3 cellular contexts compared by ENCODE assay signal in the genomic region with DNA sequence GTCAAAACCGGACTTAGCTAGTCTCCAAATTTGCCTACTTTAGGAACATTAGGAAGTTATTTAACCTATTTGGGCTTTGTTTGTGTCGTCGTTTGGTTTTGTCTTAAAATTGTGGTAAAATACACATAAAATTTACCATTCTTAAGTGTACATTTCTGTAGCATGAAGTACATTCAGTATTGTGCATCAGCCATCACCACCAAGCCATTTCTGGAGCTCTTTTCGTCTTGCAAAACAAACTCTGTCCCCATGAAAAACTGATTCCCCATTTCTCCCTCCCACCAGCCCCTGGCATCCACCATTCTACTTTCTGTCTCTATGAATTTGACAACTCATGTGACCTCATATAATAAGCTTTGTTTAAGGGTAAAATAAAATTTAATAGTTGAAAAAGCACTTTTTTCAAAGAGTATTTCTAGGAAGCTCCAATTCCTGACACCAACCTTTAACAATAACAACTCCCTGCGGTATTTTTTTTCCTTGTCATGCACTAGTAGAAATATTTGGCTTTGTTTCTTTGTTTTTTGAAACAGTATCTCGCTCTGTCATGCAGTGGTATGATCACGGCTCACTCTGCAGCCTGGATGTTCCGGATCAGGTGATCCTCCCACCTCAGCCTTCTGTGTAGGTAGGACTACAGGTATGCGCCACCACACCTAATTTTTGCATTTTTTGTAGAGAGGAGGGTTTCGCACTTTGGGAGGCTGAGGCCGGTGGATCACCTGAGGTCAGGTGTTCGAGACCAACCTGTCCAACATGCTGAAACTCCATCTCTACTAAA.
TF ChIP-seq lines count a peak whose summit lies in the region.

No MANE protein-coding gene starts in this region.

TF ChIP-seq in GM12878, 131 proteins besides CTCF, POLR2A, EP300 and RAD21:
- TF ChIP-seq HDGF (IDR thresholded peaks at IDR 0.05), result no peak
- TF ChIP-seq SMAD1 (IDR thresholded peaks at IDR 0.05; ENCODE audit: low read depth, partially characterized antibody), result peak; percentile 36
- TF ChIP-seq RCOR1 (conservative IDR thresholded peaks at IDR 0.05; ENCODE audit: low read depth, low read length), result no peak
- TF ChIP-seq ASH2L (IDR thresholded peaks at IDR 0.05; ENCODE audit: borderline replicate concordance, low read depth), result 0 out of 2 replicates have a peak, but pooled peaks have one; percentile 35
- no peak for TF ChIP-seq NR2C2 (IDR thresholded peaks at IDR 0.05; ENCODE audit: borderline replicate concordance, control insufficient read depth, insufficient read length, low read depth)
- TF ChIP-seq MTA3 (IDR thresholded peaks at IDR 0.05; ENCODE audit: borderline replicate concordance, low read length), result no peak
- no peak for TF ChIP-seq KAT2A (conservative IDR thresholded peaks at IDR 0.05; ENCODE audit: control insufficient read depth, low read depth, low read length)
- no peak; the same call in none of the 2 replicates for TF ChIP-seq BACH1 (IDR thresholded peaks at IDR 0.05; ENCODE audit: borderline replicate concordance)
- no peak for TF ChIP-seq TBL1XR1 (IDR thresholded peaks at IDR 0.05; ENCODE audit: low read depth, low read length)
- no peak for TF ChIP-seq FOXM1 (IDR thresholded peaks at IDR 0.05; ENCODE audit: low read depth, low read length)
- TF ChIP-seq, protein P1, sequence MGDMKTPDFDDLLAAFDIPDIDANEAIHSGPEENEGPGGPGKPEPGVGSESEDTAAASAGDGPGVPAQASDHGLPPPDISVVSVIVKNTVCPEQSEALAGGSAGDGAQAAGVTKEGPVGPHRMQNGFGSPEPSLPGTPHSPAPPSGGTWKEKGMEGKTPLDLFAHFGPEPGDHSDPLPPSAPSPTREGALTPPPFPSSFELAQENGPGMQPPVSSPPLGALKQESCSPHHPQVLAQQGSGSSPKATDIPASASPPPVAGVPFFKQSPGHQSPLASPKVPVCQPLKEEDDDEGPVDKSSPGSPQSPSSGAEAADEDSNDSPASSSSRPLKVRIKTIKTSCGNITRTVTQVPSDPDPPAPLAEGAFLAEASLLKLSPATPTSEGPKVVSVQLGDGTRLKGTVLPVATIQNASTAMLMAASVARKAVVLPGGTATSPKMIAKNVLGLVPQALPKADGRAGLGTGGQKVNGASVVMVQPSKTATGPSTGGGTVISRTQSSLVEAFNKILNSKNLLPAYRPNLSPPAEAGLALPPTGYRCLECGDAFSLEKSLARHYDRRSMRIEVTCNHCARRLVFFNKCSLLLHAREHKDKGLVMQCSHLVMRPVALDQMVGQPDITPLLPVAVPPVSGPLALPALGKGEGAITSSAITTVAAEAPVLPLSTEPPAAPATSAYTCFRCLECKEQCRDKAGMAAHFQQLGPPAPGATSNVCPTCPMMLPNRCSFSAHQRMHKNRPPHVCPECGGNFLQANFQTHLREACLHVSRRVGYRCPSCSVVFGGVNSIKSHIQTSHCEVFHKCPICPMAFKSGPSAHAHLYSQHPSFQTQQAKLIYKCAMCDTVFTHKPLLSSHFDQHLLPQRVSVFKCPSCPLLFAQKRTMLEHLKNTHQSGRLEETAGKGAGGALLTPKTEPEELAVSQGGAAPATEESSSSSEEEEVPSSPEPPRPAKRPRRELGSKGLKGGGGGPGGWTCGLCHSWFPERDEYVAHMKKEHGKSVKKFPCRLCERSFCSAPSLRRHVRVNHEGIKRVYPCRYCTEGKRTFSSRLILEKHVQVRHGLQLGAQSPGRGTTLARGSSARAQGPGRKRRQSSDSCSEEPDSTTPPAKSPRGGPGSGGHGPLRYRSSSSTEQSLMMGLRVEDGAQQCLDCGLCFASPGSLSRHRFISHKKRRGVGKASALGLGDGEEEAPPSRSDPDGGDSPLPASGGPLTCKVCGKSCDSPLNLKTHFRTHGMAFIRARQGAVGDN (IDR thresholded peaks at IDR 0.05), result peak; percentile 46; the same call in 1 of the 2 replicates
- TF ChIP-seq SREBF1 (IDR thresholded peaks at IDR 0.05; ENCODE audit: low read length), result no peak
- peak; percentile 68 for TF ChIP-seq PAX8 (IDR thresholded peaks at IDR 0.05)
- 0 out of 2 replicates have a peak, but pooled peaks have one; percentile 10 for TF ChIP-seq SMARCA5 (IDR thresholded peaks at IDR 0.05)
- TF ChIP-seq MEF2B (IDR thresholded peaks at IDR 0.05; ENCODE audit: partially characterized antibody, poor library complexity, severe bottlenecking), result peak; percentile 77
- no peak for TF ChIP-seq CBX3 (IDR thresholded peaks at IDR 0.05; ENCODE audit: borderline replicate concordance, low read depth)
- no peak for TF ChIP-seq YY1 (IDR thresholded peaks at IDR 0.05; ENCODE audit: low read depth, low read length)
- TF ChIP-seq HDAC2 (IDR thresholded peaks at IDR 0.05), result no peak

TF ChIP-seq in liver, 16 proteins besides CTCF, POLR2A, EP300 and RAD21:
- TF ChIP-seq FOXA2 (IDR thresholded peaks at IDR 0.05) (no peak), JUND (IDR thresholded peaks at IDR 0.05) (no peak), HNF4A (conservative IDR thresholded peaks at IDR 0.05) (no peak), RXRA (IDR thresholded peaks at IDR 0.05) (no peak), GABPA (IDR thresholded peaks at IDR 0.05 in 1 of 2, conservative IDR thresholded peaks at IDR 0.05 in 1 of 2) (no peak), EGR1 (IDR thresholded peaks at IDR 0.05; ENCODE audit: low read depth in 2 of 2) (no peak), NR2F2 (IDR thresholded peaks at IDR 0.05) (no peak), TAF1 (conservative IDR thresholded peaks at IDR 0.05) (no peak)
- TF ChIP-seq, protein P2, sequence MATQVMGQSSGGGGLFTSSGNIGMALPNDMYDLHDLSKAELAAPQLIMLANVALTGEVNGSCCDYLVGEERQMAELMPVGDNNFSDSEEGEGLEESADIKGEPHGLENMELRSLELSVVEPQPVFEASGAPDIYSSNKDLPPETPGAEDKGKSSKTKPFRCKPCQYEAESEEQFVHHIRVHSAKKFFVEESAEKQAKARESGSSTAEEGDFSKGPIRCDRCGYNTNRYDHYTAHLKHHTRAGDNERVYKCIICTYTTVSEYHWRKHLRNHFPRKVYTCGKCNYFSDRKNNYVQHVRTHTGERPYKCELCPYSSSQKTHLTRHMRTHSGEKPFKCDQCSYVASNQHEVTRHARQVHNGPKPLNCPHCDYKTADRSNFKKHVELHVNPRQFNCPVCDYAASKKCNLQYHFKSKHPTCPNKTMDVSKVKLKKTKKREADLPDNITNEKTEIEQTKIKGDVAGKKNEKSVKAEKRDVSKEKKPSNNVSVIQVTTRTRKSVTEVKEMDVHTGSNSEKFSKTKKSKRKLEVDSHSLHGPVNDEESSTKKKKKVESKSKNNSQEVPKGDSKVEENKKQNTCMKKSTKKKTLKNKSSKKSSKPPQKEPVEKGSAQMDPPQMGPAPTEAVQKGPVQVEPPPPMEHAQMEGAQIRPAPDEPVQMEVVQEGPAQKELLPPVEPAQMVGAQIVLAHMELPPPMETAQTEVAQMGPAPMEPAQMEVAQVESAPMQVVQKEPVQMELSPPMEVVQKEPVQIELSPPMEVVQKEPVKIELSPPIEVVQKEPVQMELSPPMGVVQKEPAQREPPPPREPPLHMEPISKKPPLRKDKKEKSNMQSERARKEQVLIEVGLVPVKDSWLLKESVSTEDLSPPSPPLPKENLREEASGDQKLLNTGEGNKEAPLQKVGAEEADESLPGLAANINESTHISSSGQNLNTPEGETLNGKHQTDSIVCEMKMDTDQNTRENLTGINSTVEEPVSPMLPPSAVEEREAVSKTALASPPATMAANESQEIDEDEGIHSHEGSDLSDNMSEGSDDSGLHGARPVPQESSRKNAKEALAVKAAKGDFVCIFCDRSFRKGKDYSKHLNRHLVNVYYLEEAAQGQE (IDR thresholded peaks at IDR 0.05), result no peak
- TF ChIP-seq, protein P3, sequence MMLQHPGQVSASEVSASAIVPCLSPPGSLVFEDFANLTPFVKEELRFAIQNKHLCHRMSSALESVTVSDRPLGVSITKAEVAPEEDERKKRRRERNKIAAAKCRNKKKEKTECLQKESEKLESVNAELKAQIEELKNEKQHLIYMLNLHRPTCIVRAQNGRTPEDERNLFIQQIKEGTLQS (IDR thresholded peaks at IDR 0.05), result no peak

TF ChIP-seq in HEK293T, 16 proteins besides CTCF, POLR2A, EP300 and RAD21:
- TF ChIP-seq SUZ12 (IDR thresholded peaks at IDR 0.05) (no peak), L3MBTL2 (conservative IDR thresholded peaks at IDR 0.05) (no peak), NFRKB (IDR thresholded peaks at IDR 0.05) (no peak), SP1 (IDR thresholded peaks at IDR 0.05) (no peak), FOXA1 (IDR thresholded peaks at IDR 0.05) (no peak), ELF4 (IDR thresholded peaks at IDR 0.05) (no peak), ZNF384 (IDR thresholded peaks at IDR 0.05) (no peak), ARNT (IDR thresholded peaks at IDR 0.05) (no peak), CTBP1 (IDR thresholded peaks at IDR 0.05; ENCODE audit: borderline replicate concordance) (no peak), LEF1 (IDR thresholded peaks at IDR 0.05; ENCODE audit: borderline replicate concordance) (no peak), FOXM1 (IDR thresholded peaks at IDR 0.05; ENCODE audit: borderline replicate concordance) (no peak), HDGF (IDR thresholded peaks at IDR 0.05; ENCODE audit: borderline replicate concordance) (no peak)
- TF ChIP-seq, protein P4, sequence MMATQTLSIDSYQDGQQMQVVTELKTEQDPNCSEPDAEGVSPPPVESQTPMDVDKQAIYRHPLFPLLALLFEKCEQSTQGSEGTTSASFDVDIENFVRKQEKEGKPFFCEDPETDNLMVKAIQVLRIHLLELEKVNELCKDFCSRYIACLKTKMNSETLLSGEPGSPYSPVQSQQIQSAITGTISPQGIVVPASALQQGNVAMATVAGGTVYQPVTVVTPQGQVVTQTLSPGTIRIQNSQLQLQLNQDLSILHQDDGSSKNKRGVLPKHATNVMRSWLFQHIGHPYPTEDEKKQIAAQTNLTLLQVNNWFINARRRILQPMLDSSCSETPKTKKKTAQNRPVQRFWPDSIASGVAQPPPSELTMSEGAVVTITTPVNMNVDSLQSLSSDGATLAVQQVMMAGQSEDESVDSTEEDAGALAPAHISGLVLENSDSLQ (IDR thresholded peaks at IDR 0.05), result no peak
